In genomic region chr22:17460895-17461294, GRCh38 we compare ENCODE assay signal across 25 cellular contexts.
"Had no signal": no experiment of that assay in that cellular context is flagged by ENCODE, and none has a peak within 500 bp of the region (broad histone marks: within the 10 kb centered on the region; RNA-seq: fewer than 3 reads in every experiment).

No MANE protein-coding gene starts in this region.

- H3K4me3 Mint-ChIP-seq: natural killer cell; stimulated activated naive B cell treated with anti-CD40 and anti-IgM and Interleukin-4, amounts not matched to agents 10 μg/mL and 1 μg/mL and 100 μg/mL, for 72 hours; stimulated activated naive CD8-positive, alpha-beta T cell treated with anti-CD3 and anti-CD28 coated beads, Interleukin-15, Interleukin-2, amounts not matched to agents 100 ng/mL and 50 ng/mL, for 24 hours had no signal

- FAIRE-seq: kidney had no signal

- H2AFZ ChIP-seq: hepatocyte had no signal

- H3K9me3 Mint-ChIP-seq: natural killer cell; stimulated activated naive B cell treated with anti-CD40 and anti-IgM and Interleukin-4, amounts not matched to agents 10 μg/mL and 1 μg/mL and 100 μg/mL, for 72 hours; stimulated activated naive CD8-positive, alpha-beta T cell treated with anti-CD3 and anti-CD28 coated beads, Interleukin-15, Interleukin-2, amounts not matched to agents 100 ng/mL and 50 ng/mL, for 24 hours had no signal

- H3K36me3 ChIP-seq: gastroesophageal sphincter, heart left ventricle, left lung, prostate gland, right atrium auricular region, thoracic aorta, tibial nerve, upper lobe of left lung, uterus had no signal

- H3K4me2 ChIP-seq: hepatocyte, smooth muscle cell had no signal

- H3K4me1 ChIP-seq: foreskin keratinocyte, gastroesophageal sphincter, heart left ventricle, left lung, prostate gland, right atrium auricular region, tibial nerve, upper lobe of left lung, uterus had no signal

- H3K36me3 Mint-ChIP-seq: natural killer cell; stimulated activated naive B cell treated with anti-CD40 and anti-IgM and Interleukin-4, amounts not matched to agents 10 μg/mL and 1 μg/mL and 100 μg/mL, for 72 hours had no signal

- H3K4me3 ChIP-seq: coronary artery, gastroesophageal sphincter, heart left ventricle, hepatocyte, left lung, prostate gland, right atrium auricular region, smooth muscle cell, thoracic aorta, tibial nerve, upper lobe of left lung, uterus had no signal

- H3K27me3 ChIP-seq: foreskin keratinocyte, gastroesophageal sphincter, heart left ventricle, hepatocyte, left lung, right atrium auricular region, tibial nerve, upper lobe of left lung, uterus had no signal

- H3K27me3 Mint-ChIP-seq: stimulated activated naive CD8-positive, alpha-beta T cell treated with anti-CD3 and anti-CD28 coated beads, Interleukin-15, Interleukin-2, amounts not matched to agents 100 ng/mL and 50 ng/mL, for 24 hours had no signal

- H3K27ac Mint-ChIP-seq: natural killer cell; stimulated activated naive B cell treated with anti-CD40 and anti-IgM and Interleukin-4, amounts not matched to agents 10 μg/mL and 1 μg/mL and 100 μg/mL, for 72 hours; stimulated activated naive CD8-positive, alpha-beta T cell treated with anti-CD3 and anti-CD28 coated beads, Interleukin-15, Interleukin-2, amounts not matched to agents 100 ng/mL and 50 ng/mL, for 24 hours had no signal

- ATAC-seq: esophagus mucosa, foreskin keratinocyte, gastroesophageal sphincter, heart left ventricle, left lung, natural killer cell, sciatic nerve had no signal

- H3K27ac ChIP-seq: coronary artery, epithelial cell of prostate, foreskin keratinocyte, gastroesophageal sphincter, heart left ventricle, hepatocyte, left lung, prostate gland, right atrium auricular region, thoracic aorta, tibial nerve, upper lobe of left lung, uterus had no signal

- H3K4me1 Mint-ChIP-seq: natural killer cell had no signal

- DNase-seq: effector CD4-positive, alpha-beta T cell; foreskin keratinocyte; heart left ventricle; kidney; left lung; mesendoderm; midbrain; natural killer cell; nucleus accumbens; stimulated activated CD4-positive, alpha-beta T cell treated with anti-CD3 and anti-CD28 coated beads, Interleukin-4, amount 100 ng/mL, for 4 hours; stimulated activated naive B cell treated with anti-CD40 and anti-IgM and Interleukin-4, amounts not matched to agents 10 μg/mL and 1 μg/mL and 100 μg/mL, for 72 hours; upper lobe of left lung; uterus had no signal

- H3K9me3 ChIP-seq: gastroesophageal sphincter, heart left ventricle, left lung, prostate gland, right atrium auricular region, thoracic aorta, tibial nerve, upper lobe of left lung, uterus had no signal
